8 cellular contexts compared by ENCODE assay signal in genomic region chr3:178385280-178385952, GRCh38.
DNase-seq lines count a peak whose midpoint lies in the region; ATAC-seq and TF ChIP-seq lines count a peak whose summit lies in the region.

No MANE protein-coding gene starts in this region.

- no peaks in the 10 kb centered on the region for H3K36me3 ChIP-seq in Caco-2 (ENCODE audit: control insufficient read depth, insufficient read depth, low read length)
- H3K36me3 ChIP-seq in MM.1S (replicated peaks; ENCODE audit: insufficient read depth, low read length) = no peaks in the 10 kb centered on the region
- H3K36me3 ChIP-seq in SU-DHL-6 (ENCODE audit: low read length) = no peaks in the 10 kb centered on the region
- H3K36me3 ChIP-seq in MG63 = no peaks in the 10 kb centered on the region

- peak in 1 of 2 experiments; percentile 46 for DNase-seq in Caco-2
- DNase-seq in MM.1S = peak; percentile 51
- peak in 1 of 2 donors; percentile 72 for DNase-seq in foreskin fibroblast
- no peak for DNase-seq in osteocyte (ENCODE audit: extremely low spot score, unreplicated experiment)
- DNase-seq in MG63 = no peak

- BruUV-seq in Caco-2 (replicated peaks; lab: Mats Ljungman, UMichigan) = no TSS peak

- H3K9ac ChIP-seq in MM.1S (ENCODE audit: low read length) (no peak overlapping the region), SU-DHL-6 (ENCODE audit: low read length) (no peak overlapping the region)

- H3K4me3 ChIP-seq in Caco-2 (ENCODE audit: low read depth, low read length) (no peak overlapping the region), MM.1S (ENCODE audit: low read length) (no peak overlapping the region), SU-DHL-6 (ENCODE audit: insufficient read depth, low read length, poor library complexity, severe bottlenecking) (no peak overlapping the region), foreskin fibroblast (ENCODE audit: low read depth in 1 of 2, low read length in 2 of 2) (no peak overlapping the region), MG63 (no peak overlapping the region)

- intact Hi-C loops in Caco-2 (cut with micrococcal nuclease; ENCODE audit: unreplicated experiment) = loop anchor here (1.0 to 10.0 kb wide), 9 partner anchors 231 to 1513 kb away; partner anchors contain the start of gene TBL1XR1

- H3K4me2 ChIP-seq in MM.1S (ENCODE audit: low read depth, low read length) = no peak overlapping the region
- no peak overlapping the region for H3K4me2 ChIP-seq in SU-DHL-6 (ENCODE audit: low read depth, low read length, poor library complexity, severe bottlenecking)

- H3K9me2 ChIP-seq in MM.1S (replicated peaks; ENCODE audit: insufficient read depth, low read length) (no peaks in the 10 kb centered on the region), SU-DHL-6 (replicated peaks; ENCODE audit: insufficient read depth, low read length) (no peaks in the 10 kb centered on the region)

- H3K36me3 Mint-ChIP-seq in Caco-2 (ENCODE audit: insufficient read depth, unreplicated experiment) = no peaks in the 10 kb centered on the region
- no peaks in the 10 kb centered on the region for H3K36me3 Mint-ChIP-seq in osteocyte (ENCODE audit: unreplicated experiment)

- H3K4me1 ChIP-seq in Caco-2 = peaks cover 26% of the 10 kb centered on the region
- no peaks in the 10 kb centered on the region for H3K4me1 ChIP-seq in MM.1S (ENCODE audit: low read length)

- H3K79me2 ChIP-seq in MM.1S (ENCODE audit: low read length) (no peaks in the 10 kb centered on the region), SU-DHL-6 (ENCODE audit: insufficient read depth, low read length) (no peaks in the 10 kb centered on the region)

- H4K20me1 ChIP-seq in MM.1S (ENCODE audit: insufficient read depth, low read length) (no peaks in the 10 kb centered on the region), SU-DHL-6 (ENCODE audit: low read depth, low read length) (no peaks in the 10 kb centered on the region)

- no peak overlapping the region for H3K4me3 Mint-ChIP-seq in Caco-2 (ENCODE audit: unreplicated experiment)
- no peak overlapping the region for H3K4me3 Mint-ChIP-seq in osteocyte (ENCODE audit: unreplicated experiment)

- H3K27ac Mint-ChIP-seq in Caco-2 (ENCODE audit: unreplicated experiment) (no peak overlapping the region), osteocyte (ENCODE audit: unreplicated experiment) (peak overlapping the region; percentile 77)

- H3K27me3 Mint-ChIP-seq in Caco-2 (ENCODE audit: insufficient read depth, unreplicated experiment) (no peaks in the 10 kb centered on the region), osteocyte (ENCODE audit: unreplicated experiment) (no peaks in the 10 kb centered on the region)

- H2AFZ ChIP-seq in MM.1S (ENCODE audit: low read length) (no peak overlapping the region), SU-DHL-6 (ENCODE audit: low read depth, low read length, severe bottlenecking) (no peak overlapping the region)

- no peaks in the 10 kb centered on the region for H3K9me3 ChIP-seq in Caco-2
- H3K9me3 ChIP-seq in MM.1S (replicated peaks; ENCODE audit: insufficient read depth, low read length) = no peaks in the 10 kb centered on the region
- no peaks in the 10 kb centered on the region for H3K9me3 ChIP-seq in SU-DHL-6 (ENCODE audit: insufficient read depth, low read length)
- H3K9me3 ChIP-seq in MG63 = no peaks in the 10 kb centered on the region

- H3F3A ChIP-seq in MM.1S (ENCODE audit: insufficient read depth, low read length) = no peaks in the 10 kb centered on the region
- no peaks in the 10 kb centered on the region for H3F3A ChIP-seq in SU-DHL-6 (ENCODE audit: insufficient read depth)

- H3K27me3 ChIP-seq in Caco-2 (replicated peaks; ENCODE audit: control insufficient read depth, insufficient read depth, low read length) (no peaks in the 10 kb centered on the region), MM.1S (replicated peaks; ENCODE audit: insufficient read depth, low read length) (no peaks in the 10 kb centered on the region), SU-DHL-6 (ENCODE audit: low read length) (no peaks in the 10 kb centered on the region), MG63 (no peaks in the 10 kb centered on the region)

- H3K27ac ChIP-seq in MM.1S (ENCODE audit: low read length) (no peak overlapping the region), SU-DHL-6 (ENCODE audit: low read depth, low read length) (no peak overlapping the region)

- ATAC-seq in GM18909 (IDR thresholded peaks at IDR 0.05; ENCODE audit: poor library complexity, unreplicated experiment) (peak; percentile 76), GM19452 (IDR thresholded peaks at IDR 0.05; ENCODE audit: unreplicated experiment) (no peak)

- H3K4me1 Mint-ChIP-seq in Caco-2 (ENCODE audit: low read depth, unreplicated experiment) (peaks cover 8% of the 10 kb centered on the region), osteocyte (ENCODE audit: unreplicated experiment) (peaks cover 49% of the 10 kb centered on the region)

- CTCF ChIA-PET in Caco-2 (lab: Charles Lee) = interaction anchor here (1.0 to 2.0 kb wide), 4 partner anchors 59 to 1335 kb away, joined by 3 to 6 read pairs (median 4); no protein-coding TSS in a partner anchor

- TF ChIP-seq CTCF in Caco-2 (IDR thresholded peaks at IDR 0.05; ENCODE audit: insufficient read depth in 1 of 2, low read depth in 1 of 2, low read length in 1 of 2, severe bottlenecking in 1 of 2, unreplicated experiment in 1 of 2) = peak; percentile 57 to 72
- TF ChIP-seq CTCF in MM.1S (IDR thresholded peaks at IDR 0.05; ENCODE audit: low read length) = peak; percentile 89
- peak; percentile 64 for TF ChIP-seq CTCF in SU-DHL-6 (IDR thresholded peaks at IDR 0.05; ENCODE audit: insufficient read depth, low read length, poor library complexity, severe bottlenecking)
- peak; percentile 80 for TF ChIP-seq CTCF in foreskin fibroblast (IDR thresholded peaks at IDR 0.05; ENCODE audit: low read depth, low read length)
- peak; percentile 88 for TF ChIP-seq CTCF in osteocyte (IDR thresholded peaks at IDR 0.05)

- POLR2A ChIA-PET in Caco-2 (lab: Charles Lee) = interaction anchor here (0.6 kb wide), 1 partner anchor 639 kb away, joined by 3 read pairs; no protein-coding TSS in a partner anchor

- H3K9me3 Mint-ChIP-seq in Caco-2 (ENCODE audit: unreplicated experiment) (no peaks in the 10 kb centered on the region), osteocyte (ENCODE audit: unreplicated experiment) (no peaks in the 10 kb centered on the region)
